17 cellular contexts compared by ENCODE assay signal in the genomic region with DNA sequence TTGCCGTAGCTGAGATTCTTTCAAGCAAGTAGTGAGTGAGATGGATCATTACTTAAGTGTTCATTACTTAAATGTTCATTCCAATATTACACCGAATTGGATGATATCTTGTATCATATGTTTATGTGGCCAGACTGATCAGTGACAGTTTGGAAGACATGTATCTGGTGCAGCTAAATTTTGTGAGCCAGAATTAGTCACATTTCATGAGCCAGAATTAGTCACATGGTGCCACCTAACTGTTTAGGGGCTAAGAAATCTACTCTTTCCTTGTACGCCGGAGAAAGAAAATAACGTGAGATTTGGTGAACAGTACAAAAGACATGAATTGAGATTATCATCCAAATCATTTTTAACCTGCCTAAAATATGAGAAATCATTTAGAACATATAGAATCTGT.
DNase-seq lines count a peak whose midpoint lies in the region; TF ChIP-seq lines count a peak whose summit lies in the region.
"Had no signal": no experiment of that assay in that cellular context is flagged by ENCODE, and none has a peak within 500 bp of the region (broad histone marks: within the 10 kb centered on the region; RNA-seq: fewer than 3 reads in every experiment).

No MANE protein-coding gene starts in this region.

- H3K36me3 ChIP-seq in breast epithelium (no peaks in the 10 kb centered on the region), mammary epithelial cell (ENCODE audit: insufficient read depth, low read length) (no peaks in the 10 kb centered on the region), uterus (no peaks in the 10 kb centered on the region)
- H3K36me3 ChIP-seq: ascending aorta, upper lobe of left lung had no signal

- no peaks in the 10 kb centered on the region for H3K79me2 ChIP-seq in mammary epithelial cell (ENCODE audit: insufficient read depth, low read length)

- WGBS in mammary epithelial cell (ENCODE audit: low coverage, missing lambda C conversion rate): 99% methylated on average over 5 of the region's 5 CpGs

- intact Hi-C loops in breast epithelium (cut with DNase I; ENCODE audit: low total_unique reads): no loop called here
- intact Hi-C loops in mammary epithelial cell (cut with micrococcal nuclease): no loop called here
- intact Hi-C loops in uterus (cut with DNase I; ENCODE audit: low total_unique reads): no loop called here

- H3K27me3 ChIP-seq in breast epithelium: no peaks in the 10 kb centered on the region
- H3K27me3 ChIP-seq in mammary epithelial cell (ENCODE audit: insufficient read depth, low read length): no peaks in the 10 kb centered on the region
- H3K27me3 ChIP-seq in uterus: no peaks in the 10 kb centered on the region
- H3K27me3 ChIP-seq: ascending aorta, upper lobe of left lung had no signal

- TF ChIP-seq CTCF in breast epithelium (IDR thresholded peaks at IDR 0.05): no peak
- TF ChIP-seq CTCF in mammary epithelial cell (conservative IDR thresholded peaks at IDR 0.05 in 1 of 2, IDR thresholded peaks at IDR 0.05 in 1 of 2; ENCODE audit: extremely low read depth in 1 of 2, insufficient read depth in 1 of 2, low read depth in 1 of 2, low read length in 2 of 2): no peak
- TF ChIP-seq CTCF in uterus (IDR thresholded peaks at IDR 0.05): no peak

- no peak overlapping the region for H2AFZ ChIP-seq in mammary epithelial cell (ENCODE audit: low read depth, low read length)

- H3K9me3 ChIP-seq in breast epithelium: no peaks in the 10 kb centered on the region
- no peaks in the 10 kb centered on the region for H3K9me3 ChIP-seq in mammary epithelial cell (replicated peaks; ENCODE audit: insufficient read depth, low read length)
- H3K9me3 ChIP-seq in uterus: no peaks in the 10 kb centered on the region
- H3K9me3 ChIP-seq: ascending aorta, mucosa of descending colon, upper lobe of left lung had no signal

- BruUV-seq in mammary epithelial cell (replicated peaks; lab: Mats Ljungman, UMichigan): no TSS peak

- H3K9ac ChIP-seq in mammary epithelial cell (ENCODE audit: insufficient read depth, low read length): no peak overlapping the region

- TF ChIP-seq POLR2A in breast epithelium (IDR thresholded peaks at IDR 0.05): no peak
- TF ChIP-seq POLR2A in uterus (IDR thresholded peaks at IDR 0.05): no peak

- DNase-seq in breast epithelium (ENCODE audit: low spot score in 2 of 2) (no peak), mammary epithelial cell (no peak), caudate nucleus (lab: John Stamatoyannopoulos, UW) (peak in 2 of 61 donors; percentile 2 to 60), myocyte (ENCODE audit: low read depth) (peak; percentile 57), uterus (no peak), NCI-H2196 treated with DMSO at 0.1 percent for 48 hours (lab: John Stamatoyannopoulos, UW; ENCODE audit: unreplicated experiment) (no peak), NCI-H82 treated with DMSO at 0.1 percent for 48 hours (lab: John Stamatoyannopoulos, UW; ENCODE audit: unreplicated experiment) (no peak), cortex of kidney (lab: John Stamatoyannopoulos, UW) (no peak)
- DNase-seq: 8988T; activated CD4-positive, alpha-beta T cell treated with anti-CD3 and anti-CD28 coated beads, Interleukin-2, amount 50 U/mL, for 48 hours; CD8-positive, alpha-beta memory T cell; effector CD8-positive, alpha-beta T cell; GDM1; mucosa of descending colon; SIG-M5; upper lobe of left lung had no signal

- H3K4me1 ChIP-seq in breast epithelium (no peaks in the 10 kb centered on the region), mammary epithelial cell (ENCODE audit: insufficient read depth, low read length) (no peaks in the 10 kb centered on the region), uterus (peaks cover 0 to 11% of the 10 kb centered on the region in 2 donors)
- H3K4me1 ChIP-seq: ascending aorta, upper lobe of left lung had no signal

- peak overlapping the region; percentile 46 to 81 for H3K27ac ChIP-seq in breast epithelium
- H3K27ac ChIP-seq in mammary epithelial cell (ENCODE audit: insufficient read depth, low read depth, low read length): no peak overlapping the region
- H3K27ac ChIP-seq in caudate nucleus (ENCODE audit: low read depth, low read length): peak overlapping the region; percentile 90
- H3K27ac ChIP-seq in uterus: peak overlapping the region; percentile 90 to 91
- H3K27ac ChIP-seq: ascending aorta had no signal

- dilution Hi-C loops in mammary epithelial cell (cut with HindIII; ENCODE audit: low sequenced_read_pairs): no loop called here

- in situ Hi-C loops in mammary epithelial cell (cut with MboI; ENCODE audit: low sequenced_read_pairs in 2 of 2): loop anchor here (10.0 kb wide), 1 partner anchor 239 kb away; no protein-coding TSS in a partner anchor

- H3K4me2 ChIP-seq in mammary epithelial cell (ENCODE audit: insufficient read depth, low read depth, low read length): no peak overlapping the region

- CTCF ChIA-PET in mammary epithelial cell (lab: Charles Lee; ENCODE audit: low non-redundant PET): no interaction called here

- H4K20me1 ChIP-seq in mammary epithelial cell (ENCODE audit: insufficient read depth, low read length): no peaks in the 10 kb centered on the region

- peak overlapping the region in 1 of 3 donors; percentile 15 for H3K4me3 ChIP-seq in breast epithelium
- no peak overlapping the region for H3K4me3 ChIP-seq in mammary epithelial cell (replicated peaks in 1 of 3; ENCODE audit: insufficient read depth in 1 of 3, low read depth in 2 of 3, low read length in 3 of 3)
- H3K4me3 ChIP-seq in uterus: no peak overlapping the region
- H3K4me3 ChIP-seq: ascending aorta, mucosa of descending colon, upper lobe of left lung had no signal
